In genomic region chr20:62321521-62321948, GRCh38 we compare ENCODE assay signal across 1 cellular context.
TF ChIP-seq lines count a peak whose summit lies in the region.

No MANE protein-coding gene starts in this region.

TF ChIP-seq in GM23338, 12 proteins besides CTCF, POLR2A, EP300 and RAD21 (continued from another document):
- TF ChIP-seq, protein P1, sequence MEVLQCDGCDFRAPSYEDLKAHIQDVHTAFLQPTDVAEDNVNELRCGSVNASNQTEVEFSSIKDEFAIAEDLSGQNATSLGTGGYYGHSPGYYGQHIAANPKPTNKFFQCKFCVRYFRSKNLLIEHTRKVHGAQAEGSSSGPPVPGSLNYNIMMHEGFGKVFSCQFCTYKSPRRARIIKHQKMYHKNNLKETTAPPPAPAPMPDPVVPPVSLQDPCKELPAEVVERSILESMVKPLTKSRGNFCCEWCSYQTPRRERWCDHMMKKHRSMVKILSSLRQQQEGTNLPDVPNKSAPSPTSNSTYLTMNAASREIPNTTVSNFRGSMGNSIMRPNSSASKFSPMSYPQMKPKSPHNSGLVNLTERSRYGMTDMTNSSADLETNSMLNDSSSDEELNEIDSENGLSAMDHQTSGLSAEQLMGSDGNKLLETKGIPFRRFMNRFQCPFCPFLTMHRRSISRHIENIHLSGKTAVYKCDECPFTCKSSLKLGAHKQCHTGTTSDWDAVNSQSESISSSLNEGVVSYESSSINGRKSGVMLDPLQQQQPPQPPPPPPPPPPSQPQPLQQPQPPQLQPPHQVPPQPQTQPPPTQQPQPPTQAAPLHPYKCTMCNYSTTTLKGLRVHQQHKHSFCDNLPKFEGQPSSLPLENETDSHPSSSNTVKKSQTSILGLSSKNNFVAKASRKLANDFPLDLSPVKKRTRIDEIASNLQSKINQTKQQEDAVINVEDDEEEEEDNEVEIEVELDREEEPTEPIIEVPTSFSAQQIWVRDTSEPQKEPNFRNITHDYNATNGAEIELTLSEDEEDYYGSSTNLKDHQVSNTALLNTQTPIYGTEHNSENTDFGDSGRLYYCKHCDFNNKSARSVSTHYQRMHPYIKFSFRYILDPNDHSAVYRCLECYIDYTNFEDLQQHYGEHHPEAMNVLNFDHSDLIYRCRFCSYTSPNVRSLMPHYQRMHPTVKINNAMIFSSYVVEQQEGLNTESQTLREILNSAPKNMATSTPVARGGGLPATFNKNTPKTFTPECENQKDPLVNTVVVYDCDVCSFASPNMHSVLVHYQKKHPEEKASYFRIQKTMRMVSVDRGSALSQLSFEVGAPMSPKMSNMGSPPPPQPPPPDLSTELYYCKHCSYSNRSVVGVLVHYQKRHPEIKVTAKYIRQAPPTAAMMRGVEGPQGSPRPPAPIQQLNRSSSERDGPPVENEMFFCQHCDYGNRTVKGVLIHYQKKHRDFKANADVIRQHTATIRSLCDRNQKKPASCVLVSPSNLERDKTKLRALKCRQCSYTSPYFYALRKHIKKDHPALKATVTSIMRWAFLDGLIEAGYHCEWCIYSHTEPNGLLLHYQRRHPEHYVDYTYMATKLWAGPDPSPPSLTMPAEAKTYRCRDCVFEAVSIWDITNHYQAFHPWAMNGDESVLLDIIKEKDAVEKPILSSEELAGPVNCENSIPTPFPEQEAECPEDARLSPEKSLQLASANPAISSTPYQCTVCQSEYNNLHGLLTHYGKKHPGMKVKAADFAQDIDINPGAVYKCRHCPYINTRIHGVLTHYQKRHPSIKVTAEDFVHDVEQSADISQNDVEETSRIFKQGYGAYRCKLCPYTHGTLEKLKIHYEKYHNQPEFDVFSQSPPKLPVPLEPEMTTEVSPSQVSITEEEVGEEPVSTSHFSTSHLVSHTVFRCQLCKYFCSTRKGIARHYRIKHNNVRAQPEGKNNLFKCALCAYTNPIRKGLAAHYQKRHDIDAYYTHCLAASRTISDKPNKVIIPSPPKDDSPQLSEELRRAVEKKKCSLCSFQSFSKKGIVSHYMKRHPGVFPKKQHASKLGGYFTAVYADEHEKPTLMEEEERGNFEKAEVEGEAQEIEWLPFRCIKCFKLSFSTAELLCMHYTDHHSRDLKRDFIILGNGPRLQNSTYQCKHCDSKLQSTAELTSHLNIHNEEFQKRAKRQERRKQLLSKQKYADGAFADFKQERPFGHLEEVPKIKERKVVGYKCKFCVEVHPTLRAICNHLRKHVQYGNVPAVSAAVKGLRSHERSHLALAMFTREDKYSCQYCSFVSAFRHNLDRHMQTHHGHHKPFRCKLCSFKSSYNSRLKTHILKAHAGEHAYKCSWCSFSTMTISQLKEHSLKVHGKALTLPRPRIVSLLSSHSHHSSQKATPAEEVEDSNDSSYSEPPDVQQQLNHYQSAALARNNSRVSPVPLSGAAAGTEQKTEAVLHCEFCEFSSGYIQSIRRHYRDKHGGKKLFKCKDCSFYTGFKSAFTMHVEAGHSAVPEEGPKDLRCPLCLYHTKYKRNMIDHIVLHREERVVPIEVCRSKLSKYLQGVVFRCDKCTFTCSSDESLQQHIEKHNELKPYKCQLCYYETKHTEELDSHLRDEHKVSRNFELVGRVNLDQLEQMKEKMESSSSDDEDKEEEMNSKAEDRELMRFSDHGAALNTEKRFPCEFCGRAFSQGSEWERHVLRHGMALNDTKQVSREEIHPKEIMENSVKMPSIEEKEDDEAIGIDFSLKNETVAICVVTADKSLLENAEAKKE (CRISPR knock-in tag; IDR thresholded peaks at IDR 0.05) = no peak
- no peak for TF ChIP-seq EZH2 (IDR thresholded peaks at IDR 0.05; ENCODE audit: low read depth, unreplicated experiment)
- TF ChIP-seq STAT1 (IDR thresholded peaks at IDR 0.05; ENCODE audit: unreplicated experiment) = no peak
- TF ChIP-seq ZNF331 (CRISPR knock-in tag; IDR thresholded peaks at IDR 0.05; ENCODE audit: low read depth) = no peak
TF ChIP-seq in GM23338: peak in this region for 0.
